ENCODE assay signal across 24 cellular contexts in genomic region chr9:113471143-113471542, GRCh38. TPM values are rescaled to one million over a fixed set of nuclear protein-coding genes. Genes with fewer than 3 reads are reported as not detected.
DNase-seq lines count a peak whose midpoint lies in the region; ATAC-seq, FAIRE-seq and TF ChIP-seq lines count a peak whose summit lies in the region.
"Had no signal": no experiment of that assay in that cellular context is flagged by ENCODE, and none has a peak within 500 bp of the region (broad histone marks: within the 10 kb centered on the region; RNA-seq: fewer than 3 reads in every experiment).

No MANE protein-coding gene starts in this region.

- H4K5ac ChIP-seq in H9 (ENCODE audit: insufficient read length, low read depth, low read length) (no peak overlapping the region), H1 (ENCODE audit: insufficient read length, low read depth, low read length) (no peak overlapping the region)

- H3K4ac ChIP-seq in H9 (ENCODE audit: low read depth, low read length), result no peak overlapping the region
- no peak overlapping the region for H3K4ac ChIP-seq in H1 (replicated peaks; ENCODE audit: insufficient read length, low read depth, low read length)

- H3K27me3 ChIP-seq in H9 (ENCODE audit: insufficient read depth, low read length), result no peaks in the 10 kb centered on the region
- no peaks in the 10 kb centered on the region for H3K27me3 ChIP-seq in H1 (replicated peaks in 1 of 4; ENCODE audit: control insufficient read depth in 3 of 4, extremely low read depth in 1 of 4, insufficient read depth in 3 of 4, low read length in 3 of 4)
- H3K27me3 ChIP-seq in osteoblast (ENCODE audit: insufficient read depth, low read length), result no peaks in the 10 kb centered on the region
- H3K27me3 ChIP-seq: SJCRH30 had no signal

- intact Hi-C loops in left colon (cut with DNase I, micrococcal nuclease), result no loop called here

- no peak overlapping the region; a peak in 1 of 5 replicates for H3K4me3 Mint-ChIP-seq in H9
- no peak overlapping the region for H3K4me3 Mint-ChIP-seq in activated naive CD8-positive, alpha-beta T cell treated with anti-CD3 and anti-CD28 coated beads, Interleukin-2, amount 50 U/mL, for 24 hours
- H3K4me3 Mint-ChIP-seq: IgD-negative memory B cell had no signal

- peaks cover 10 to 19% of the 10 kb centered on the region in 2 experiments for H3K4me1 Mint-ChIP-seq in H9
- H3K4me1 Mint-ChIP-seq in activated naive CD8-positive, alpha-beta T cell treated with anti-CD3 and anti-CD28 coated beads, Interleukin-2, amount 50 U/mL, for 24 hours, result peaks cover 3% of the 10 kb centered on the region

- H3K23me2 ChIP-seq in H9 (ENCODE audit: insufficient read length, low read depth, low read length, poor library complexity, severe bottlenecking), result no peaks in the 10 kb centered on the region
- no peaks in the 10 kb centered on the region for H3K23me2 ChIP-seq in H1 (ENCODE audit: low read depth, low read length)

- H3K27me3 Mint-ChIP-seq in H9 (ENCODE audit: low read depth), result no peaks in the 10 kb centered on the region
- H3K27me3 Mint-ChIP-seq in activated naive CD8-positive, alpha-beta T cell treated with anti-CD3 and anti-CD28 coated beads, Interleukin-2, amount 50 U/mL, for 24 hours, result no peaks in the 10 kb centered on the region

- H3K4me2 ChIP-seq in H9 (ENCODE audit: insufficient read depth, insufficient read length, low read length) (no peak overlapping the region), H1 (ENCODE audit: insufficient read depth in 1 of 2, low read depth in 2 of 2, low read length in 2 of 2) (0 out of 4 replicates have a peak overlapping the region, but pooled peaks of 1 of the 2 experiments have one; percentile 18), osteoblast (ENCODE audit: insufficient read depth, low read length) (peak overlapping the region; percentile 13)

- H3K27ac ChIP-seq in H9 (ENCODE audit: insufficient read length, low read depth, low read length) (no peak overlapping the region), H1 (ENCODE audit: low read depth, low read length) (0 out of 2 replicates have a peak overlapping the region, but pooled peaks have one; percentile 33), osteoblast (ENCODE audit: low read depth, low read length) (no peak overlapping the region)
- H3K27ac ChIP-seq: 22Rv1, C4-2B, SJCRH30 had no signal

- no peak overlapping the region for H2AK5ac ChIP-seq in H9 (ENCODE audit: insufficient read length, low read length)
- no peak overlapping the region for H2AK5ac ChIP-seq in H1 (ENCODE audit: low read depth, low read length)

- no peak for ATAC-seq in activated naive CD8-positive, alpha-beta T cell treated with anti-CD3 and anti-CD28 coated beads, Interleukin-2, amount 50 U/mL, for 24 hours
- no peak for ATAC-seq in left colon
- ATAC-seq: PC-3 had no signal

- peaks cover 2 to 8% of the 10 kb centered on the region in 2 experiments; a peak in 2 of 5 replicates for H3K9me3 Mint-ChIP-seq in H9
- peaks cover 7% of the 10 kb centered on the region for H3K9me3 Mint-ChIP-seq in activated naive CD8-positive, alpha-beta T cell treated with anti-CD3 and anti-CD28 coated beads, Interleukin-2, amount 50 U/mL, for 24 hours

- H3K36me3 ChIP-seq in H1 (ENCODE audit: control insufficient read depth in 2 of 4, insufficient read depth in 4 of 4, low read length in 3 of 4) (no peaks in the 10 kb centered on the region), osteoblast (ENCODE audit: insufficient read depth, low read length) (no peaks in the 10 kb centered on the region)
- H3K36me3 ChIP-seq: SJCRH30 had no signal

- TF ChIP-seq RAD21 in H1 (IDR thresholded peaks at IDR 0.05 in 1 of 2, conservative IDR thresholded peaks at IDR 0.05 in 1 of 2; ENCODE audit: low read depth in 2 of 2, low read length in 2 of 2), result no peak

- H3T11ph ChIP-seq in H9 (ENCODE audit: low read length), result no peak overlapping the region

- H3K56ac ChIP-seq in H9 (ENCODE audit: insufficient read length, low read depth, low read length) (no peak overlapping the region), H1 (replicated peaks; ENCODE audit: insufficient read length, low read depth, low read length) (no peak overlapping the region)

- CTCF ChIA-PET in H1 (lab: Charles Lee; ENCODE audit: partially characterized antibody), result interaction anchor here (0.5 to 1.8 kb wide), 16 partner anchors 9 to 1120 kb away, joined by 3 to 9 read pairs (median 3); no protein-coding TSS in a partner anchor

- WGBS in H9 (ENCODE audit: extremely low coverage, insufficient read length, low lambda C conversion rate), result no CpG with 5 or more reads among the region's 1 CpG
- WGBS in H1 (ENCODE audit: extremely low coverage in 1 of 2, insufficient coverage in 1 of 2, insufficient read length in 1 of 2, insufficient replicate concordance in 2 of 2, low coverage in 1 of 2, low lambda C conversion rate in 2 of 2, missing lambda C conversion rate in 1 of 2), 2 experiments, result 78% methylated on average over 1 of the region's 1 CpG; no CpG with 5 or more reads in 1 of the 2 experiments

- peak overlapping the region; percentile 2 to 93 (median 79); a peak in 5 of 7 replicates for H3K27ac Mint-ChIP-seq in H9
- no peak overlapping the region for H3K27ac Mint-ChIP-seq in activated naive CD8-positive, alpha-beta T cell treated with anti-CD3 and anti-CD28 coated beads, Interleukin-2, amount 50 U/mL, for 24 hours
- H3K27ac Mint-ChIP-seq: IgD-negative memory B cell had no signal

- no peak overlapping the region for H2BK15ac ChIP-seq in H9 (ENCODE audit: low read depth, low read length)
- no peak overlapping the region for H2BK15ac ChIP-seq in H1 (ENCODE audit: low read length)

- H3K79me1 ChIP-seq in H9 (ENCODE audit: insufficient read depth, low read depth, low read length, poor library complexity, severe bottlenecking) (no peaks in the 10 kb centered on the region), H1 (ENCODE audit: low read depth, low read length) (no peaks in the 10 kb centered on the region)

- no peak overlapping the region for H2AFZ ChIP-seq in H9 (ENCODE audit: low read length)
- H2AFZ ChIP-seq in H1 (ENCODE audit: low read length), result peak overlapping the region; percentile 3; the same call in 1 of the 2 replicates
- peak overlapping the region; percentile 66 for H2AFZ ChIP-seq in osteoblast (ENCODE audit: low read length)

- no peak overlapping the region for H2BK12ac ChIP-seq in H9 (ENCODE audit: insufficient read length, low read depth, low read length)
- no peak overlapping the region for H2BK12ac ChIP-seq in H1 (ENCODE audit: low read depth, low read length)

- no peaks in the 10 kb centered on the region for H3K4me1 ChIP-seq in H9 (ENCODE audit: insufficient read depth, low read length)
- no peaks in the 10 kb centered on the region for H3K4me1 ChIP-seq in H1 (replicated peaks in 1 of 4; ENCODE audit: control insufficient read depth in 3 of 4, insufficient read depth in 4 of 4, low read length in 3 of 4)
- H3K4me1 ChIP-seq in osteoblast (ENCODE audit: insufficient read depth, low read length), result no peaks in the 10 kb centered on the region

- no peak for FAIRE-seq in H1 (lab: Jason Lieb, UNC)
- FAIRE-seq: GM19239 had no signal

- no peak overlapping the region for H2BK120ac ChIP-seq in H9 (ENCODE audit: low read depth, low read length, poor library complexity, severe bottlenecking)
- no peak overlapping the region for H2BK120ac ChIP-seq in H1 (replicated peaks; ENCODE audit: low read depth, low read length)

- peaks cover 2 to 10% (median 3%) of the 10 kb centered on the region in 3 experiments; a peak in 5 of 7 replicates for H3K36me3 Mint-ChIP-seq in H9 (ENCODE audit: insufficient read depth in 1 of 3, low read depth in 3 of 3)
- H3K36me3 Mint-ChIP-seq in activated naive CD8-positive, alpha-beta T cell treated with anti-CD3 and anti-CD28 coated beads, Interleukin-2, amount 50 U/mL, for 24 hours (ENCODE audit: low read depth), result no peaks in the 10 kb centered on the region

- H3K9ac ChIP-seq in H9 (ENCODE audit: extremely low read depth, insufficient read length, low read length), result no peak overlapping the region
- no peak overlapping the region for H3K9ac ChIP-seq in H1 (replicated peaks in 1 of 4; ENCODE audit: extremely low read depth in 1 of 4, low read depth in 3 of 4, low read length in 3 of 4)

- no peak for TF ChIP-seq CTCF in H9 (conservative IDR thresholded peaks at IDR 0.05)
- no peak for TF ChIP-seq CTCF in H1 (IDR thresholded peaks at IDR 0.05; ENCODE audit: control extremely low read depth in 1 of 3, insufficient read depth in 1 of 3, low read depth in 1 of 3, low read length in 3 of 3)
- TF ChIP-seq CTCF in osteoblast (IDR thresholded peaks at IDR 0.05; ENCODE audit: extremely low read depth, low read depth, low read length), result no peak

- H4K91ac ChIP-seq in H9 (ENCODE audit: insufficient read length, low read depth, low read length) (no peak overlapping the region), H1 (replicated peaks; ENCODE audit: insufficient read length, low read length) (no peak overlapping the region)

- POLR2A ChIA-PET in H1 (lab: Charles Lee; ENCODE audit: partially characterized antibody), result interaction anchor here (0.6 to 1.4 kb wide), 2 partner anchors 30 to 240 kb away, joined by 3 to 4 read pairs; no protein-coding TSS in a partner anchor

- H2BK20ac ChIP-seq in H9 (ENCODE audit: low read depth, low read length, poor library complexity, severe bottlenecking) (no peak overlapping the region), H1 (ENCODE audit: low read length) (peak overlapping the region; percentile 48; the same call in 1 of the 2 replicates)

- TF ChIP-seq POLR2A in H1 (IDR thresholded peaks at IDR 0.05; ENCODE audit: control extremely low read depth in 1 of 2, low read depth in 2 of 2, low read length in 2 of 2), result no peak

- H3K14ac ChIP-seq in H9 (ENCODE audit: insufficient read depth, low read length), result no peak overlapping the region
- H3K14ac ChIP-seq in H1 (ENCODE audit: insufficient read length), result no peak overlapping the region

- H3K4me3 ChIP-seq in H1 (ENCODE audit: extremely low read depth in 1 of 4, insufficient read depth in 2 of 4, low read depth in 3 of 4, low read length in 4 of 4) (0 out of 8 replicates have a peak overlapping the region, but pooled peaks of 1 of the 4 experiments have one; percentile 8), osteoblast (ENCODE audit: insufficient read depth, low read length) (no peak overlapping the region)
- H3K4me3 ChIP-seq: SJCRH30 had no signal

- H3K9me3 ChIP-seq in H9 (ENCODE audit: control insufficient read depth, low read depth, low read length), result no peaks in the 10 kb centered on the region
- no peaks in the 10 kb centered on the region for H3K9me3 ChIP-seq in H1 (ENCODE audit: insufficient read depth in 2 of 2, low read depth in 1 of 2, low read length in 1 of 2)
- H3K9me3 ChIP-seq in osteoblast (ENCODE audit: low read depth, low read length), result no peaks in the 10 kb centered on the region

- H2BK5ac ChIP-seq in H9 (ENCODE audit: insufficient read length, low read length) (no peak overlapping the region), H1 (ENCODE audit: low read depth, low read length) (no peak overlapping the region)

- no peak overlapping the region for H3K23ac ChIP-seq in H9 (ENCODE audit: insufficient read length, low read depth, low read length)
- no peak overlapping the region for H3K23ac ChIP-seq in H1 (ENCODE audit: insufficient read length)

- H3K79me2 ChIP-seq in H9 (ENCODE audit: insufficient read depth, low read length), result no peaks in the 10 kb centered on the region
- no peaks in the 10 kb centered on the region for H3K79me2 ChIP-seq in H1 (ENCODE audit: control insufficient read depth in 1 of 2, insufficient read depth in 2 of 2, low read length in 2 of 2)
- H3K79me2 ChIP-seq in osteoblast (ENCODE audit: insufficient read depth, low read length), result no peaks in the 10 kb centered on the region

- TF ChIP-seq EP300 in H1 (IDR thresholded peaks at IDR 0.05; ENCODE audit: borderline replicate concordance in 1 of 2, low read depth in 2 of 2, low read length in 2 of 2), result no peak

- H3K18ac ChIP-seq in H9 (ENCODE audit: insufficient read length, low read depth, low read length) (no peak overlapping the region), H1 (ENCODE audit: extremely low read depth, low read length) (peak overlapping the region; percentile 19; the same call in 1 of the 2 replicates)

- H4K8ac ChIP-seq in H9 (replicated peaks; ENCODE audit: insufficient read length, low read depth, low read length), result no peak overlapping the region
- H4K8ac ChIP-seq in H1 (ENCODE audit: extremely low read depth, insufficient read depth, low read length), result no peak overlapping the region

- no peaks in the 10 kb centered on the region for H4K20me1 ChIP-seq in H9 (ENCODE audit: control insufficient read depth, insufficient read depth, insufficient read length)
- H4K20me1 ChIP-seq in H1 (replicated peaks in 1 of 2; ENCODE audit: control insufficient read depth in 1 of 2, insufficient read depth in 2 of 2, low read length in 2 of 2), result no peaks in the 10 kb centered on the region
- H4K20me1 ChIP-seq in osteoblast (ENCODE audit: insufficient read depth, low read length), result no peaks in the 10 kb centered on the region

- DNase-seq in activated CD8-positive, alpha-beta memory T cell treated with anti-CD3 and anti-CD28 coated beads for 24 hours, result peak; percentile 7
- no peak for DNase-seq in activated CD8-positive, alpha-beta memory T cell treated with anti-CD3 and anti-CD28 coated beads, Interleukin-2, amount 50 U/mL, for 4 hours
- DNase-seq in H9, result no peak
- peak in 1 of 2 experiments; percentile 26 for DNase-seq in H1 (ENCODE audit: low read depth in 1 of 2, low spot score in 2 of 2)
- DNase-seq in osteoblast (ENCODE audit: insufficient read length, low spot score, missing footprints), result peak; percentile 76
- DNase-seq in HK-2 (ENCODE audit: unreplicated experiment), result no peak
- no peak for DNase-seq in activated naive CD8-positive, alpha-beta T cell treated with anti-CD3 and anti-CD28 coated beads, Interleukin-2, amount 50 U/mL, for 24 hours
- no peak for DNase-seq in left colon
- DNase-seq: AML-193, DMS 273 treated with DMSO at 0.1 percent for 48 hours, DND-41, GF-D8, NCI-H1048, NCI-H1436, NCI-H1930, NCI-H345, NCI-H524 treated with DMSO at 0.1 percent for 48 hours, PC-3, RPMI8226, SJCRH30 had no signal

RNA-seq across cellular contexts. Expression of gene RGS3, which starts 7.6 kb away (rescaled TPM):
- total RNA-seq in H9 (2021) (12.1 and 13.9 TPM in 2 replicates), osteoblast (77.4 and 99.3 TPM in 2 replicates), left colon (10 to 100 TPM; 59.6 to 74.8 TPM)
- total RNA-seq in H1 (2021; fragmentation: NEBNext Ultra II Directional; extraction: Animal tissue kit (Norgen Biotek cat#: 25700)), result 18.2 TPM in 2 replicates
- polyA plus RNA-seq in H1 (2011; rRNA removed), result 12.6 and 15.1 TPM in 2 replicates
- polyA plus RNA-seq in H1 (2011; cell fraction: cytosol; rRNA removed), result 19.4 TPM
- polyA plus RNA-seq in H1 (2011; cell fraction: nucleus; rRNA removed), result 23.9 TPM
- 17.7 to 20.9 TPM (median 18.5 TPM) in 4 replicates for polyA plus RNA-seq in H1 (2012, experiment 1 of 2)
- 19.6 TPM for polyA plus RNA-seq in H1 (2012, experiment 2 of 2)
- 11.8 TPM for polyA plus RNA-seq in H1 (2013, experiment 1 of 2)
- polyA plus RNA-seq in H1 (2013, experiment 2 of 2), result 13.7 TPM
- polyA minus RNA-seq in H1 (2011; rRNA and poly(A)+ RNA removed), result 21.1 and 22.2 TPM in 2 replicates
- 13.9 TPM for polyA minus RNA-seq in H1 (2011; cell fraction: cytosol; rRNA and poly(A)+ RNA removed)
- polyA minus RNA-seq in H1 (2011; cell fraction: nucleus; rRNA and poly(A)+ RNA removed), result 42.0 TPM

Comparison
In these comparisons a context has a peak if more than half of its experiments do, and no peak if none do; other contexts are left out.
1. DNase-seq: peak in activated CD8-positive, alpha-beta memory T cell treated with anti-CD3 and anti-CD28 coated beads for 24 hours (single experiment) and osteoblast (single experiment); none in activated CD8-positive, alpha-beta memory T cell treated with anti-CD3 and anti-CD28 coated beads, Interleukin-2, amount 50 U/mL, for 4 hours (single experiment), H9 (single experiment), HK-2 (single experiment), activated naive CD8-positive, alpha-beta T cell treated with anti-CD3 and anti-CD28 coated beads, Interleukin-2, amount 50 U/mL, for 24 hours (single experiment) and left colon (0 of 2).